Comparison of ENCODE assay signal across 21 cellular contexts in the genomic region with DNA sequence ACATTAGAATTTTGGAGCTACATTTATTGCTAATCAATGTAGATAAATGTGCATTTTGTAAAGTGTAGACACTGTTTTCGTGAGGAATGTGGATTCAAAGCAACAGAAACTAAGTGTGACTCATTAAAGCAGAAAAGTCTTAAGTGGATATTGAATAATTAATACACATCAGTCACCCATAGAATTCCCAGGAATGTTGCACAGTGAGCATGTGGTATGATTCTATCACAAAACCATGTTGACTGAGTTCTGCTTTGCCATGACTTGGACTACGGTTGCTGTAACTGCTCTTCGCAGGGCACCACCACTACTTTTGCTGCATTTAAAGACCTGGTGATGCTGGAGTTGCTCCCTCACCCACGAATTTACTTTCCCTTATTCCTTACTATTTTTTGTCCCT.
A peak's percentile ranks its signal among the peaks of the same experiment; 100 is the strongest.
DNase-seq lines count a peak whose midpoint lies in the region; FAIRE-seq and TF ChIP-seq lines count a peak whose summit lies in the region.
"Had no signal": no experiment of that assay in that cellular context is flagged by ENCODE, and none has a peak within 500 bp of the region (broad histone marks: within the 10 kb centered on the region; RNA-seq: fewer than 3 reads in every experiment).

No MANE protein-coding gene starts in this region.

- H3K4me3 ChIP-seq in bronchial epithelial cell (ENCODE audit: low read depth, low read length) (no peak overlapping the region), retinal pigment epithelial cell (ENCODE audit: low read length) (no peak overlapping the region)

- H3K36me3 ChIP-seq in bronchial epithelial cell (ENCODE audit: control insufficient read depth, insufficient read depth, low read length) = no peaks in the 10 kb centered on the region
- H3K36me3 ChIP-seq: BE2C had no signal

- no peak for FAIRE-seq in bronchial epithelial cell (lab: Jason Lieb, UNC)
- FAIRE-seq: HTR-8/SVneo had no signal

- no peaks in the 10 kb centered on the region for H3K27me3 ChIP-seq in bronchial epithelial cell (ENCODE audit: control insufficient read depth, insufficient read depth, low read length)
- H3K27me3 ChIP-seq: BE2C had no signal

- no peak for TF ChIP-seq CTCF in bronchial epithelial cell (IDR thresholded peaks at IDR 0.05; ENCODE audit: insufficient read depth, low read length, severe bottlenecking)
- TF ChIP-seq CTCF in retinal pigment epithelial cell (conservative IDR thresholded peaks at IDR 0.05; ENCODE audit: low read depth, low read length) = no peak

- DNase-seq in RKO (ENCODE audit: low spot score) = peak; percentile 19
- DNase-seq in bronchial epithelial cell (ENCODE audit: low read depth) = peak; percentile 73
- DNase-seq in kidney tubule cell (ENCODE audit: low spot score) = peak; percentile 67
- peak; percentile 28 for DNase-seq in retinal pigment epithelial cell (ENCODE audit: low read depth)
- DNase-seq in A172 (ENCODE audit: low spot score) = no peak
- no peak for DNase-seq in NCI-H2196 treated with DMSO at 0.1 percent for 48 hours (lab: John Stamatoyannopoulos, UW; ENCODE audit: unreplicated experiment)
- no peak for DNase-seq in NCI-H1694 (lab: John Stamatoyannopoulos, UW)
- DNase-seq: ACHN; BE2C; C1 segment of cervical spinal cord; Caco-2; CD4-positive, CD25-positive, alpha-beta regulatory T cell; CD8-positive, alpha-beta memory T cell; DMS153; DMS79; GF-D8; GOT3; H7; HFFc6; IMR-90 had no signal

Comparison
In these comparisons a context has a peak if more than half of its experiments do, and no peak if none do; other contexts are left out.
1. DNase-seq: peak in RKO (single experiment), bronchial epithelial cell (single experiment), kidney tubule cell (single experiment) and retinal pigment epithelial cell (single experiment); none in A172 (single experiment), NCI-H2196 treated with DMSO at 0.1 percent for 48 hours (single experiment) and NCI-H1694 (single experiment).